8 cellular contexts compared by ENCODE assay signal in the genomic region with DNA sequence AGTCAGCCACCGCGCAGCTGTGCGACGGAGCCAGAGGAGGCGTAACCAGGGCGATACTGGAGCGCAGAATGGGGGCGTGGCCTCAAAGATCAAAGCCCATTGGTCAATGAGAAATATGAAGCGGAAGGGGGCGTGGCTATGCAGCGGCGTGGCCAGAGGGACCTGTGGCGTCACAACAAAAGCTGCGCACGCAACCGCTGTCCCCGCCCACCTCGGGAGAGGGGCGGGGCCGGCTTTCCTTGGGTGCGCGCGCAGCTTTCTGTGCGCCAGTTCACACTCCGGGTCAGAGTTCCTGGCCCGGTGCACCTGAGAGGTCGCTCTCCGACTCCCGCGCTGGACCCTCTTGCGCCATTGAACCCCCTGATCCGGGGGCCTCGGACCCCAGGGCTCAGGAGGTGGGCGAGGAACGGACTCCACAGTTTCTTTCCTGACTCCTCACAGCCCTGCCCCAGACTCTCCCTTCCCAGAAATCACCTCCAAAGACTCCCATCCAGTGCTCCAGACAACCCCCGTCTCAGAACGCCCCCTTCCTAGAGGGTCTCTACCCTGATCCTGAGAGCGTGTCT. TPM values are rescaled to one million over a fixed set of nuclear protein-coding genes. Genes with fewer than 3 reads are reported as not detected.
A peak's percentile ranks its signal among the peaks of the same experiment; 100 is the strongest.
DNase-seq lines count a peak whose midpoint lies in the region; ATAC-seq and TF ChIP-seq lines count a peak whose summit lies in the region.

A gene (plus strand): TSS at position 269 of the 566 bp plus-strand sequence.

- no peaks in the 10 kb centered on the region for H3K27me3 Mint-ChIP-seq in activated T-cell treated with anti-CD3 and anti-CD28 coated beads, Interleukin-2, amount 50 U/mL, for 4 hours (ENCODE audit: low read depth)

- ATAC-seq in GM21786 (IDR thresholded peaks at IDR 0.05; ENCODE audit: unreplicated experiment), result peak; percentile 96
- ATAC-seq in Panc1, result peak; percentile 99
- ATAC-seq in activated T-cell treated with anti-CD3 and anti-CD28 coated beads, Interleukin-2, amount 50 U/mL, for 4 hours, result peak; percentile 99

- H3K27ac ChIP-seq in KMS-11, result no peak within 1 kb of the TSS
- peak within 1 kb of the TSS; percentile 88 for H3K27ac ChIP-seq in Panc1 (ENCODE audit: low read length)
- H3K27ac ChIP-seq in esophagus (ENCODE audit: low read depth in 2 of 2, low read length in 1 of 2), result peak within 1 kb of the TSS; percentile 85 to 91
- H3K27ac ChIP-seq in muscle layer of colon (ENCODE audit: low read depth, low read length), result peak within 1 kb of the TSS; percentile 99

- H3K4me3 Mint-ChIP-seq in activated T-cell treated with anti-CD3 and anti-CD28 coated beads, Interleukin-2, amount 50 U/mL, for 4 hours, result peak within 1 kb of the TSS; percentile 94

- in situ Hi-C loops in Panc1 (cut with HindIII; ENCODE audit: low pct_unique_long_range_greater_than_20kb, low sequenced_read_pairs), result no loop called here

- WGBS in esophagus, 2 donors, result 0% methylated on average over 26 to 38 of the region's 38 CpGs

- CTCF ChIA-PET in Panc1 (lab: Charles Lee), result interaction anchor here (0.5 to 0.9 kb wide), 3 partner anchors 24 to 145 kb away, joined by 3 to 6 read pairs (median 4); a partner anchor contains a TSS

- peak within 1 kb of the TSS; percentile 64 for H3K9ac ChIP-seq in KMS-11
- peak within 1 kb of the TSS; percentile 87 for H3K9ac ChIP-seq in muscle layer of colon (ENCODE audit: low read length)

- POLR2A ChIA-PET in Panc1 (lab: Charles Lee), result interaction anchor here (0.6 kb wide), 2 partner anchors 63 to 266 kb away, joined by 3 to 4 read pairs; no protein-coding TSS in a partner anchor

- no peaks in the 10 kb centered on the region for H4K20me1 ChIP-seq in KMS-11 (ENCODE audit: insufficient read depth)

- peak within 1 kb of the TSS; percentile 86 for H2AFZ ChIP-seq in KMS-11 (ENCODE audit: low read depth)

- no peak for TF ChIP-seq CTCF in KMS-11 (conservative IDR thresholded peaks at IDR 0.05; ENCODE audit: low read depth, low read length)
- TF ChIP-seq CTCF in Panc1 (IDR thresholded peaks at IDR 0.05), result no peak

- BruUV-seq in Panc1 (replicated peaks; lab: Mats Ljungman, UMichigan), result no TSS peak

- peaks cover 28% of the 10 kb centered on the region for H3K4me1 Mint-ChIP-seq in activated T-cell treated with anti-CD3 and anti-CD28 coated beads, Interleukin-2, amount 50 U/mL, for 4 hours (ENCODE audit: low read depth)

- intact Hi-C loops in Panc1 (cut with micrococcal nuclease; ENCODE audit: unreplicated experiment), result no loop called here

- no peak within 1 kb of the TSS for H3K4me3 ChIP-seq in KMS-11 (IDR thresholded peaks at IDR 0.05; ENCODE audit: insufficient read depth, low read depth, low read length)
- H3K4me3 ChIP-seq in Panc1 (ENCODE audit: low read depth in 2 of 2, low read length in 2 of 2), result peak within 1 kb of the TSS; percentile 90 to 91
- H3K4me3 ChIP-seq in esophagus (ENCODE audit: low read depth in 1 of 2, low read length in 2 of 2), result peak within 1 kb of the TSS; percentile 88 to 94
- peak within 1 kb of the TSS; percentile 71 to 98 for H3K4me3 ChIP-seq in muscle layer of colon (ENCODE audit: low read depth in 1 of 2, low read length in 2 of 2)

- H3K4me1 ChIP-seq in KMS-11 (ENCODE audit: low read depth, poor library complexity, severe bottlenecking), result peaks cover 9% of the 10 kb centered on the region
- no peaks in the 10 kb centered on the region for H3K4me1 ChIP-seq in Panc1 (ENCODE audit: control insufficient read depth, insufficient read depth, low read length)
- H3K4me1 ChIP-seq in esophagus (ENCODE audit: control insufficient read depth in 2 of 2, insufficient read depth in 2 of 2, low read length in 1 of 2), result peaks cover 3 to 12% of the 10 kb centered on the region in 2 donors
- peaks cover 26% of the 10 kb centered on the region for H3K4me1 ChIP-seq in muscle layer of colon (ENCODE audit: insufficient read depth, low read length)

- H3K36me3 ChIP-seq in KMS-11 (ENCODE audit: insufficient read depth) (no peaks in the 10 kb centered on the region), Panc1 (ENCODE audit: control insufficient read depth, insufficient read depth, low read length) (peaks cover 4% of the 10 kb centered on the region), esophagus (ENCODE audit: control insufficient read depth in 2 of 2, insufficient read depth in 2 of 2, low read length in 1 of 2) (peaks cover 0 to 14% of the 10 kb centered on the region in 2 donors), muscle layer of colon (ENCODE audit: insufficient read depth, low read length) (peaks cover 23% of the 10 kb centered on the region)

- H3K4me2 ChIP-seq in KMS-11, result peak within 1 kb of the TSS; percentile 100

- H3K9me3 Mint-ChIP-seq in activated T-cell treated with anti-CD3 and anti-CD28 coated beads, Interleukin-2, amount 50 U/mL, for 4 hours, result no peaks in the 10 kb centered on the region

- H3K9me3 ChIP-seq in Panc1 (ENCODE audit: control insufficient read depth, insufficient read depth, low read depth, low read length), result no peaks in the 10 kb centered on the region
- H3K9me3 ChIP-seq in esophagus (ENCODE audit: control insufficient read depth in 2 of 2, insufficient read depth in 1 of 2, low read depth in 1 of 2, low read length in 1 of 2), result no peaks in the 10 kb centered on the region
- no peaks in the 10 kb centered on the region for H3K9me3 ChIP-seq in muscle layer of colon (ENCODE audit: low read length)

- peaks cover 12% of the 10 kb centered on the region for H3K36me3 Mint-ChIP-seq in activated T-cell treated with anti-CD3 and anti-CD28 coated beads, Interleukin-2, amount 50 U/mL, for 4 hours (ENCODE audit: insufficient read depth)

- DNase-seq in DMS79 treated with DMSO at 0.1 percent for 48 hours (lab: John Stamatoyannopoulos, UW), result peak; percentile 99
- DNase-seq in Panc1 (ENCODE audit: low read depth, low spot score), result peak; percentile 94
- DNase-seq in activated T-cell treated with anti-CD3 and anti-CD28 coated beads, Interleukin-2, amount 50 U/mL, for 4 hours, result peak; percentile 100
- peak; percentile 100 for DNase-seq in stimulated activated CD8-positive, alpha-beta memory T cell treated with anti-CD3 and anti-CD28 coated beads, Interleukin-7, amount 100 ng/mL, for 1 hour (ENCODE audit: low read depth in 2 of 2)

- peaks cover 9% of the 10 kb centered on the region; the same call in 1 of the 2 replicates for H3K79me2 ChIP-seq in KMS-11 (ENCODE audit: insufficient read depth, low read depth)

- H3K27me3 ChIP-seq in KMS-11 (ENCODE audit: insufficient read depth, low read depth), result no peaks in the 10 kb centered on the region
- no peaks in the 10 kb centered on the region for H3K27me3 ChIP-seq in Panc1 (ENCODE audit: control insufficient read depth, insufficient read depth, low read length)
- no peaks in the 10 kb centered on the region for H3K27me3 ChIP-seq in esophagus (ENCODE audit: control insufficient read depth in 1 of 2, insufficient read depth in 2 of 2, low read length in 2 of 2)
- H3K27me3 ChIP-seq in muscle layer of colon (ENCODE audit: control insufficient read depth in 1 of 2, insufficient read depth in 2 of 2, low read length in 2 of 2), result no peaks in the 10 kb centered on the region

RNA-seq across cellular contexts. Expression of the gene that starts here (rescaled TPM):
- total RNA-seq in Panc1 (2021; ENCODE audit: unreplicated experiment), result 28.3 TPM
- 31.2 TPM for polyA plus RNA-seq in Panc1 (2012; ENCODE audit: insufficient read length)
- total RNA-seq in activated T-cell treated with anti-CD3 and anti-CD28 coated beads, Interleukin-2, amount 50 U/mL, for 4 hours, result 10 to 100 TPM; 18.6 to 19.5 (median 19.1) TPM
- polyA plus RNA-seq in esophagus, result 10 to 100 TPM; 16.9 to 32.7 TPM
